ENCODE assay signal across 13 cellular contexts in genomic region chr21:16418211-16418610, GRCh38.
DNase-seq lines count a peak whose midpoint lies in the region; ATAC-seq, FAIRE-seq and TF ChIP-seq lines count a peak whose summit lies in the region.
"Had no signal": no experiment of that assay in that cellular context is flagged by ENCODE, and none has a peak within 500 bp of the region (broad histone marks: within the 10 kb centered on the region; RNA-seq: fewer than 3 reads in every experiment).

No MANE protein-coding gene starts in this region.

- no peak for TF ChIP-seq POLR2A in transverse colon (IDR thresholded peaks at IDR 0.05)

- 0 out of 2 replicates have a peak overlapping the region, but pooled peaks have one; percentile 0 for H3K4me3 ChIP-seq in SK-N-MC
- no peak overlapping the region for H3K4me3 ChIP-seq in transverse colon
- H3K4me3 ChIP-seq: left lung, pancreas had no signal

- intact Hi-C loops in transverse colon (cut with DNase I; ENCODE audit: low total_unique reads): no loop called here

- DNase-seq in SK-N-MC (ENCODE audit: low read depth, low spot score) (no peak), lung microvascular endothelial cell (ENCODE audit: low read depth in 2 of 2) (peak; percentile 22 to 70), transverse colon (no peak), HCEC 1CT (no peak), NCI-H510A treated with DMSO at 0.1 percent for 48 hours (lab: John Stamatoyannopoulos, UW) (no peak)
- DNase-seq: activated CD8-positive, alpha-beta memory T cell treated with anti-CD3 and anti-CD28 coated beads, Interleukin-2, amount 50 U/mL, for 48 hours; COR-L47; left lung; pancreas had no signal

- peak; percentile 60 for FAIRE-seq in endometrium (lab: Jason Lieb, UNC)
- FAIRE-seq: frontal cortex, pancreas had no signal

- TF ChIP-seq EP300 in transverse colon (IDR thresholded peaks at IDR 0.05; ENCODE audit: low read depth): no peak

- no peak for TF ChIP-seq CTCF in transverse colon (IDR thresholded peaks at IDR 0.05)

- ATAC-seq in HG02870 (IDR thresholded peaks at IDR 0.05; ENCODE audit: unreplicated experiment): no peak
- ATAC-seq: stimulated activated memory B cell treated with anti-CD40 and anti-IgM and Interleukin-4, amounts not matched to agents 10 μg/mL and 1 μg/mL and 100 μg/mL, for 72 hours had no signal

- peaks cover 0 to 6% (median 0%) of the 10 kb centered on the region in 4 donors for H3K4me1 ChIP-seq in transverse colon
- H3K4me1 ChIP-seq: left lung had no signal

- 31 to 44% methylated on average over 2 of the region's 2 CpGs for WGBS in transverse colon (ENCODE audit: low coverage in 1 of 2), 2 donors

- in situ Hi-C loops in transverse colon (cut with MboI; ENCODE audit: low pct_ligation_motif_present in 1 of 4, low pct_unique_long_range_greater_than_20kb in 1 of 4, low sequenced_read_pairs in 3 of 4): no loop called here

- peak overlapping the region; percentile 98; the same call in 1 of the 2 replicates for H3K27ac ChIP-seq in SK-N-MC
- peak overlapping the region in 3 of 4 donors; percentile 56 to 76 (median 66) for H3K27ac ChIP-seq in transverse colon

- no peak overlapping the region for H3K9ac ChIP-seq in SK-N-MC (ENCODE audit: insufficient read length)

- no peaks in the 10 kb centered on the region for H3K27me3 ChIP-seq in transverse colon
- H3K27me3 ChIP-seq: left lung, pancreas had no signal

- H3K9me3 ChIP-seq in SK-N-MC (ENCODE audit: low read depth, low read length): no peaks in the 10 kb centered on the region
- no peaks in the 10 kb centered on the region for H3K9me3 ChIP-seq in transverse colon
- H3K9me3 ChIP-seq: left lung, pancreas had no signal

- H3K36me3 ChIP-seq in SK-N-MC (ENCODE audit: insufficient read depth, low read length): no peaks in the 10 kb centered on the region
- H3K36me3 ChIP-seq in transverse colon: no peaks in the 10 kb centered on the region
- H3K36me3 ChIP-seq: left lung, pancreas had no signal

Comparison
In these comparisons a context has a peak if more than half of its experiments do, and no peak if none do; other contexts are left out.
1. DNase-seq: peak in lung microvascular endothelial cell (2 of 2); none in SK-N-MC (single experiment), transverse colon (single experiment), HCEC 1CT (single experiment) and NCI-H510A treated with DMSO at 0.1 percent for 48 hours (single experiment).